8 cellular contexts compared by ENCODE assay signal in the genomic region with DNA sequence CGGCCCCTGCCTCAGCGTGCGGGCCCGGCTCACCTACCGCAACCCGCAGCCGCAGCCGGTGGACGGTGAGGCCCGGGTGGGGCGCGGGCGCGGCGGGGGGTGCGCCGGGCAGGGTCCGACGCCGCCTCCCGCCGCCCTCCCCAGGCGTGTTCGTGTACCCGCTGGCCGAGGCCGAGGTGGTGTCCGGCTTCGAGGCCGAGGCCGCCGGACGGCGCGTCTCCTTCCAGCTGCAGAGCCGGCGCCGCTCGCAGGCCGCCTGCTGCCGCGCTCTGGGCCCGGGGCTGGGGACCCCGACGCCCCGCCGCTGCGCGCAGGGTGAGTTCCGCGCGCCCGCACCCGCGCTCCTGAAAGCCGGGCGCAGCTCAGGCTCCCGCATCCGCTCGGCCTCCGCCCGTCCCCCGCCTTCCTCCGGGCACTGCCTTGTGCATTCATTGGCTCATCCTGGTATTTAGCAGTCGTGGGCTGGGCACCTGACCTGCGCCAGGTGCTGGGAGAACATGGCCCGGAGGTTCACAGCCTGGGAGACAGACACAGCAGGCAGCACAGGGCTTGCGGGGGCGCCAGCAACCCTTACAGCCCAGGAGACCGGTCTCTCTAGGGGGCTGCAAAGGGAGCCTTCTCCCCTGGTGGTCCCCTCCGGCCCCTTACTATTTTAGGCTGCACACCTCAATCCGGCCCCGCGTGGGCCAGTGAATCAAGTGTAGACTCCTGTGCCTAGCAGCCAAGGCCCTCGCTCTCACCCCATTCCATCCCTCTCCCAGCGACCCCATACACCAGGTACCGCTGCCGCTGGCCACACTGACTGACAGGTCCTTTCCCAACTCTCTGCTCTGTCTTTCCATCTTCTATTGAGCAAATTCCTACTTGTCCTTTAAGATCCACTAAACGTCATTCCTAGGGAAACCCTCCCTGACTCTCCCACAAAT. TPM values are rescaled to one million over a fixed set of nuclear protein-coding genes. Genes with fewer than 3 reads are reported as not detected.
DNase-seq lines count a peak whose midpoint lies in the region; ATAC-seq and TF ChIP-seq lines count a peak whose summit lies in the region.

No MANE protein-coding gene starts in this region.

- TF ChIP-seq CTCF in left lung (IDR thresholded peaks at IDR 0.05) (no peak), vagina (IDR thresholded peaks at IDR 0.05) (no peak)

- no peaks in the 10 kb centered on the region for H3K9me3 Mint-ChIP-seq in activated T-helper 17 cell treated with anti-CD3 and anti-CD28 coated beads, Interleukin-2, amount 50 U/mL, for 72 hours

- ATAC-seq in right cardiac atrium (no peak), Right ventricle myocardium inferior (no peak), left lung (peak; percentile 26), GM18909 (IDR thresholded peaks at IDR 0.05; ENCODE audit: poor library complexity, unreplicated experiment) (no peak), HG03175 (IDR thresholded peaks at IDR 0.05; ENCODE audit: unreplicated experiment) (no peak), GM21528 (IDR thresholded peaks at IDR 0.05; ENCODE audit: low FRiP score, unreplicated experiment) (no peak)
- no peak for ATAC-seq in activated T-helper 17 cell treated with anti-CD3 and anti-CD28 coated beads, Interleukin-2, amount 50 U/mL, for 72 hours (replicated peaks)

- H3K36me3 ChIP-seq in left lung (no peaks in the 10 kb centered on the region), vagina (no peaks in the 10 kb centered on the region)

- no peak overlapping the region for H3K27ac ChIP-seq in right cardiac atrium (ENCODE audit: low read length)
- H3K27ac ChIP-seq in left lung, result no peak overlapping the region
- H3K27ac ChIP-seq in vagina, result no peak overlapping the region

- H3K27me3 Mint-ChIP-seq in activated T-helper 17 cell treated with anti-CD3 and anti-CD28 coated beads, Interleukin-2, amount 50 U/mL, for 72 hours, result peaks cover 43% of the 10 kb centered on the region

- H3K4me3 ChIP-seq in right cardiac atrium (ENCODE audit: low read length) (peak overlapping the region; percentile 50), left lung (peak overlapping the region in 1 of 2 donors; percentile 40), vagina (peak overlapping the region; percentile 44 to 47)

- no peaks in the 10 kb centered on the region for H3K27me3 ChIP-seq in right cardiac atrium (ENCODE audit: control insufficient read depth, insufficient read depth)
- peaks cover 46 to 92% of the 10 kb centered on the region in 2 donors for H3K27me3 ChIP-seq in left lung
- H3K27me3 ChIP-seq in vagina, result peaks cover 23% of the 10 kb centered on the region

- H3K4me3 Mint-ChIP-seq in activated T-helper 17 cell treated with anti-CD3 and anti-CD28 coated beads, Interleukin-2, amount 50 U/mL, for 72 hours, result peak overlapping the region; percentile 65

- H3K4me1 ChIP-seq in right cardiac atrium (ENCODE audit: control insufficient read depth, insufficient read depth, low read length), result no peaks in the 10 kb centered on the region
- peaks cover 12 to 23% of the 10 kb centered on the region in 2 donors for H3K4me1 ChIP-seq in left lung
- peaks cover 19% of the 10 kb centered on the region for H3K4me1 ChIP-seq in vagina

- DNase-seq in right cardiac atrium (peak in 1 of 3 donors; percentile 38), Right ventricle myocardium inferior (ENCODE audit: missing footprints) (no peak), left lung (peak in 1 of 2 donors; percentile 78), vagina (ENCODE audit: extremely low spot score in 2 of 2) (no peak)

- peak overlapping the region; percentile 3 for H3K27ac Mint-ChIP-seq in activated T-helper 17 cell treated with anti-CD3 and anti-CD28 coated beads, Interleukin-2, amount 50 U/mL, for 72 hours

- intact Hi-C loops in right cardiac atrium (cut with DNase I), result loop anchor here in 1 of 4 donors (10.0 kb wide), 1 partner anchor 86 kb away; no protein-coding TSS in a partner anchor
- intact Hi-C loops in Right ventricle myocardium inferior (cut with DNase I), result no loop called here
- intact Hi-C loops in left lung (cut with DNase I), result loop anchor here in 1 of 2 donors (10.0 kb wide), 1 partner anchor 86 kb away; no protein-coding TSS in a partner anchor
- intact Hi-C loops in vagina (cut with DNase I), result no loop called here

- no peak for TF ChIP-seq POLR2A in vagina (IDR thresholded peaks at IDR 0.05)

- H3K9me3 ChIP-seq in right cardiac atrium (ENCODE audit: control insufficient read depth, low read length), result no peaks in the 10 kb centered on the region
- H3K9me3 ChIP-seq in left lung, result no peaks in the 10 kb centered on the region
- no peaks in the 10 kb centered on the region for H3K9me3 ChIP-seq in vagina

- H3K4me1 Mint-ChIP-seq in activated T-helper 17 cell treated with anti-CD3 and anti-CD28 coated beads, Interleukin-2, amount 50 U/mL, for 72 hours, result peaks cover 8% of the 10 kb centered on the region

- peaks cover 9% of the 10 kb centered on the region for H3K36me3 Mint-ChIP-seq in activated T-helper 17 cell treated with anti-CD3 and anti-CD28 coated beads, Interleukin-2, amount 50 U/mL, for 72 hours (ENCODE audit: low read depth)

- WGBS in right cardiac atrium, result 4% methylated on average over 79 of the region's 79 CpGs

RNA-seq across cellular contexts. Expression of a gene that starts 1.5 kb away (rescaled TPM):
- total RNA-seq in right cardiac atrium, result not detected
- polyA plus RNA-seq in right cardiac atrium, result 0.07 TPM
- not detected for total RNA-seq in Right ventricle myocardium inferior
- not detected for total RNA-seq in activated T-helper 17 cell treated with anti-CD3 and anti-CD28 coated beads, Interleukin-2, amount 50 U/mL, for 72 hours
- total RNA-seq in left lung, result under 1 TPM in 1 of 2 donors, not detected in 1; 0.31 TPM
- 0.98 TPM for total RNA-seq in vagina

RNA-seq across cellular contexts. Expression of a gene that starts 17.9 kb away (rescaled TPM):
- total RNA-seq in right cardiac atrium (10 to 100 TPM; 17.3 to 23.3 (median 21.6) TPM), Right ventricle myocardium inferior (18.4 TPM), left lung (10 to 100 TPM; 35.3 to 57.2 TPM), vagina (58.2 TPM)
- polyA plus RNA-seq in right cardiac atrium, result 19.3 TPM
- total RNA-seq in activated T-helper 17 cell treated with anti-CD3 and anti-CD28 coated beads, Interleukin-2, amount 50 U/mL, for 72 hours, result 10 to 100 TPM; 33.4 to 49.9 TPM

RNA-seq across cellular contexts. Expression of a gene that starts 18.6 kb away (rescaled TPM):
- total RNA-seq in right cardiac atrium (1 to 10 TPM; 1.1 to 1.8 (median 1.3) TPM), Right ventricle myocardium inferior (1.7 TPM), left lung (1 to 10 TPM; 4.6 to 6.5 TPM), vagina (5.6 TPM)
- 1.7 TPM for polyA plus RNA-seq in right cardiac atrium
- 10 to 100 TPM in 1 of 2 donors, 1 to 10 TPM in 1; 8.0 to 13.6 TPM for total RNA-seq in activated T-helper 17 cell treated with anti-CD3 and anti-CD28 coated beads, Interleukin-2, amount 50 U/mL, for 72 hours

RNA-seq across cellular contexts. Expression of a gene that starts 30.5 kb away (rescaled TPM):
- total RNA-seq in right cardiac atrium (under 1 TPM in 1 of 4 donors, not detected in 3; 0.50 TPM), Right ventricle myocardium inferior (not detected), left lung (1 to 10 TPM in 1 of 2 donors, under 1 TPM in 1; 0.34 to 1.0 TPM), vagina (not detected)
- polyA plus RNA-seq in right cardiac atrium, result 0.07 TPM
- total RNA-seq in activated T-helper 17 cell treated with anti-CD3 and anti-CD28 coated beads, Interleukin-2, amount 50 U/mL, for 72 hours, result 1 to 10 TPM in 1 of 2 donors, under 1 TPM in 1; 0.64 to 1.2 TPM

RNA-seq across cellular contexts. Expression of a gene that starts 44.9 kb away (rescaled TPM):
- total RNA-seq in right cardiac atrium, result 10 to 100 TPM; 59.2 to 72.9 (median 63.5) TPM
- 50.9 TPM for polyA plus RNA-seq in right cardiac atrium
- 68.2 TPM for total RNA-seq in Right ventricle myocardium inferior
- total RNA-seq in activated T-helper 17 cell treated with anti-CD3 and anti-CD28 coated beads, Interleukin-2, amount 50 U/mL, for 72 hours, result 10 to 100 TPM; 75.5 to 93.5 TPM
- 10 to 100 TPM; 63.3 to 69.9 TPM for total RNA-seq in left lung
- 94.0 TPM for total RNA-seq in vagina
